In genomic region chr18:63936156-63936931, GRCh38 we compare ENCODE assay signal across 1 cellular context.
TF ChIP-seq lines count a peak whose summit lies in the region.

No MANE protein-coding gene starts in this region.

TF ChIP-seq in endothelial cell of umbilical vein, 7 proteins besides CTCF, POLR2A, EP300 and RAD21:
- TF ChIP-seq FOS (IDR thresholded peaks at IDR 0.05; ENCODE audit: borderline replicate concordance, insufficient read depth, low read length) (no peak), GATA2 (IDR thresholded peaks at IDR 0.05; ENCODE audit: insufficient read depth, insufficient read length, low read depth, low read length) (peak; percentile 4), EZH2 (IDR thresholded peaks at IDR 0.05; ENCODE audit: borderline replicate concordance, low read depth, low read length, severe bottlenecking) (peak; percentile 15), JUN (IDR thresholded peaks at IDR 0.05; ENCODE audit: borderline replicate concordance, insufficient read depth, insufficient read length, low read depth) (no peak), MYC (IDR thresholded peaks at IDR 0.05; ENCODE audit: low read depth, low read length) (no peak), POLR2AphosphoS5 (IDR thresholded peaks at IDR 0.05; ENCODE audit: insufficient read depth, low read depth, low read length) (peak; percentile 31)
- TF ChIP-seq, protein P1, sequence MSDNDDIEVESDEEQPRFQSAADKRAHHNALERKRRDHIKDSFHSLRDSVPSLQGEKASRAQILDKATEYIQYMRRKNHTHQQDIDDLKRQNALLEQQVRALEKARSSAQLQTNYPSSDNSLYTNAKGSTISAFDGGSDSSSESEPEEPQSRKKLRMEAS (IDR thresholded peaks at IDR 0.05; ENCODE audit: insufficient read depth, insufficient read length), result no peak
